9 cellular contexts compared by ENCODE assay signal in genomic region chr1:16984717-16985116, GRCh38. TPM values are rescaled to one million over a fixed set of nuclear protein-coding genes. Genes with fewer than 3 reads are reported as not detected.
A peak's percentile ranks its signal among the peaks of the same experiment; 100 is the strongest.
DNase-seq lines count a peak whose midpoint lies in the region; ATAC-seq lines count a peak whose summit lies in the region.
"Had no signal": no experiment of that assay in that cellular context is flagged by ENCODE, and none has a peak within 500 bp of the region (broad histone marks: within the 10 kb centered on the region; RNA-seq: fewer than 3 reads in every experiment).

No MANE protein-coding gene starts in this region.

- peaks cover 4% of the 10 kb centered on the region for H3K36me3 Mint-ChIP-seq in activated T-helper 1 cell treated with anti-CD3 and anti-CD28 coated beads, Interleukin-12 subunit alpha, Interleukin-12 subunit beta, Interleukin-2, Interleukin-4 antibody, amounts not matched to agents 30 ng/mL and 10 ng/mL and 1 ng/mL, durations not matched to agents 14 hours and 24 hours and 36 hours (ENCODE audit: low read depth)

- DNase-seq in Right ventricle myocardium inferior (ENCODE audit: missing footprints) = peak; percentile 88
- no peak for DNase-seq in cardiac septum (ENCODE audit: low spot score)
- DNase-seq in dedifferentiated amniotic fluid mesenchymal stem cell (ENCODE audit: extremely low spot score) = peak; percentile 70
- DNase-seq in mesenteric fat pad (ENCODE audit: low spot score) = peak; percentile 94
- DNase-seq in aorta = peak; percentile 94 to 95
- DNase-seq in DMS79 (lab: John Stamatoyannopoulos, UW) = no peak
- no peak for DNase-seq in NCI-H1092 (lab: John Stamatoyannopoulos, UW)
- DNase-seq in activated T-helper 1 cell treated with anti-CD3 and anti-CD28 coated beads, Interleukin-12 subunit alpha, Interleukin-12 subunit beta, Interleukin-2, Interleukin-4 antibody, amounts not matched to agents 30 ng/mL and 10 ng/mL and 1 ng/mL, durations not matched to agents 14 hours and 24 hours and 36 hours (ENCODE audit: low spot score) = no peak

- H3K9me3 ChIP-seq in aorta (ENCODE audit: control insufficient read depth, low read length) = no peaks in the 10 kb centered on the region

- H3K4me1 Mint-ChIP-seq in activated T-helper 1 cell treated with anti-CD3 and anti-CD28 coated beads, Interleukin-12 subunit alpha, Interleukin-12 subunit beta, Interleukin-2, Interleukin-4 antibody, amounts not matched to agents 30 ng/mL and 10 ng/mL and 1 ng/mL, durations not matched to agents 14 hours and 24 hours and 36 hours (ENCODE audit: low read depth) = no peaks in the 10 kb centered on the region

- no peak overlapping the region for H3K27ac Mint-ChIP-seq in activated T-helper 1 cell treated with anti-CD3 and anti-CD28 coated beads, Interleukin-12 subunit alpha, Interleukin-12 subunit beta, Interleukin-2, Interleukin-4 antibody, amounts not matched to agents 30 ng/mL and 10 ng/mL and 1 ng/mL, durations not matched to agents 14 hours and 24 hours and 36 hours
- H3K27ac Mint-ChIP-seq: T-helper 1 cell treated with Interleukin-12 subunit alpha and Interleukin-12 subunit beta and Interleukin-4 antibody, amounts not matched to agents 30 μg/mL and 1 μg/mL, for 36 hours had no signal

- no peaks in the 10 kb centered on the region for H3K36me3 ChIP-seq in aorta (ENCODE audit: control insufficient read depth in 1 of 2, insufficient read depth in 2 of 2, low read length in 1 of 2)

- 1 to 7% methylated on average over 7 of the region's 7 CpGs for WGBS in aorta, 2 donors

- H3K27me3 ChIP-seq in aorta (ENCODE audit: control insufficient read depth in 1 of 2, insufficient read depth in 2 of 2, low read length in 1 of 2) = no peaks in the 10 kb centered on the region

- no peak overlapping the region for H3K4me3 ChIP-seq in aorta (ENCODE audit: low read length in 2 of 2)

- peaks cover 22% of the 10 kb centered on the region for H3K27me3 Mint-ChIP-seq in activated T-helper 1 cell treated with anti-CD3 and anti-CD28 coated beads, Interleukin-12 subunit alpha, Interleukin-12 subunit beta, Interleukin-2, Interleukin-4 antibody, amounts not matched to agents 30 ng/mL and 10 ng/mL and 1 ng/mL, durations not matched to agents 14 hours and 24 hours and 36 hours (ENCODE audit: insufficient read depth)

- no peak overlapping the region for H3K27ac ChIP-seq in aorta (ENCODE audit: low read depth in 1 of 2, low read length in 2 of 2)

- H3K4me3 Mint-ChIP-seq in activated T-helper 1 cell treated with anti-CD3 and anti-CD28 coated beads, Interleukin-12 subunit alpha, Interleukin-12 subunit beta, Interleukin-2, Interleukin-4 antibody, amounts not matched to agents 30 ng/mL and 10 ng/mL and 1 ng/mL, durations not matched to agents 14 hours and 24 hours and 36 hours = no peak overlapping the region
- H3K4me3 Mint-ChIP-seq: T-helper 1 cell treated with Interleukin-12 subunit alpha and Interleukin-12 subunit beta and Interleukin-4 antibody, amounts not matched to agents 30 μg/mL and 1 μg/mL, for 36 hours had no signal

- peak; percentile 73 for ATAC-seq in Right ventricle myocardium inferior
- peak; percentile 62 for ATAC-seq in aorta (ENCODE audit: low FRiP score)

- intact Hi-C loops in Right ventricle myocardium inferior (cut with DNase I) (no loop called here), cardiac septum (cut with DNase I) (no loop called here), aorta (cut with DNase I) (no loop called here)
- intact Hi-C loops in activated T-helper 1 cell treated with anti-CD3 and anti-CD28 coated beads, Interleukin-12 subunit alpha, Interleukin-12 subunit beta, Interleukin-2, Interleukin-4 antibody, amounts not matched to agents 30 ng/mL and 10 ng/mL and 1 ng/mL, durations not matched to agents 14 hours and 24 hours and 36 hours (cut with micrococcal nuclease) = no loop called here

- H3K9me3 Mint-ChIP-seq in activated T-helper 1 cell treated with anti-CD3 and anti-CD28 coated beads, Interleukin-12 subunit alpha, Interleukin-12 subunit beta, Interleukin-2, Interleukin-4 antibody, amounts not matched to agents 30 ng/mL and 10 ng/mL and 1 ng/mL, durations not matched to agents 14 hours and 24 hours and 36 hours = no peaks in the 10 kb centered on the region
- H3K9me3 Mint-ChIP-seq: T-helper 1 cell treated with Interleukin-12 subunit alpha and Interleukin-12 subunit beta and Interleukin-4 antibody, amounts not matched to agents 30 μg/mL and 1 μg/mL, for 36 hours had no signal

- H3K4me1 ChIP-seq in aorta (ENCODE audit: control insufficient read depth in 1 of 2, insufficient read depth in 2 of 2, low read length in 2 of 2) = no peaks in the 10 kb centered on the region

RNA-seq across cellular contexts. Expression of gene MFAP2, which starts 4.3 kb away (rescaled TPM):
- total RNA-seq in Right ventricle myocardium inferior (4.8 TPM), cardiac septum (4.8 TPM), mesenteric fat pad (25.9 TPM), aorta (10 to 100 TPM; 29.9 to 65.3 TPM)
- polyA plus RNA-seq in aorta = 10 to 100 TPM; 21.3 to 53.6 TPM
- not detected in 2 replicates for total RNA-seq in activated T-helper 1 cell treated with anti-CD3 and anti-CD28 coated beads, Interleukin-12 subunit alpha, Interleukin-12 subunit beta, Interleukin-2, Interleukin-4 antibody, amounts not matched to agents 30 ng/mL and 10 ng/mL and 1 ng/mL, durations not matched to agents 14 hours and 24 hours and 36 hours

RNA-seq across cellular contexts. Expression of gene ATP13A2, which starts 27.0 kb away (rescaled TPM):
- total RNA-seq in Right ventricle myocardium inferior (16.4 TPM), cardiac septum (13.3 TPM), mesenteric fat pad (37.7 TPM), aorta (10 to 100 TPM; 28.0 to 36.7 TPM)
- 10 to 100 TPM in 1 of 2 donors, 1 to 10 TPM in 1; 9.4 to 27.8 TPM for polyA plus RNA-seq in aorta
- total RNA-seq in activated T-helper 1 cell treated with anti-CD3 and anti-CD28 coated beads, Interleukin-12 subunit alpha, Interleukin-12 subunit beta, Interleukin-2, Interleukin-4 antibody, amounts not matched to agents 30 ng/mL and 10 ng/mL and 1 ng/mL, durations not matched to agents 14 hours and 24 hours and 36 hours = 48.3 and 56.4 TPM in 2 replicates

Comparison
In these comparisons a context has a peak if more than half of its experiments do, and no peak if none do; other contexts are left out.
1. DNase-seq: peak in Right ventricle myocardium inferior (single experiment), dedifferentiated amniotic fluid mesenchymal stem cell (single experiment), mesenteric fat pad (single experiment) and aorta (2 of 2); none in cardiac septum (single experiment), DMS79 (single experiment), NCI-H1092 (single experiment) and activated T-helper 1 cell treated with anti-CD3 and anti-CD28 coated beads, Interleukin-12 subunit alpha, Interleukin-12 subunit beta, Interleukin-2, Interleukin-4 antibody, amounts not matched to agents 30 ng/mL and 10 ng/mL and 1 ng/mL, durations not matched to agents 14 hours and 24 hours and 36 hours (single experiment).